In the genomic region with DNA sequence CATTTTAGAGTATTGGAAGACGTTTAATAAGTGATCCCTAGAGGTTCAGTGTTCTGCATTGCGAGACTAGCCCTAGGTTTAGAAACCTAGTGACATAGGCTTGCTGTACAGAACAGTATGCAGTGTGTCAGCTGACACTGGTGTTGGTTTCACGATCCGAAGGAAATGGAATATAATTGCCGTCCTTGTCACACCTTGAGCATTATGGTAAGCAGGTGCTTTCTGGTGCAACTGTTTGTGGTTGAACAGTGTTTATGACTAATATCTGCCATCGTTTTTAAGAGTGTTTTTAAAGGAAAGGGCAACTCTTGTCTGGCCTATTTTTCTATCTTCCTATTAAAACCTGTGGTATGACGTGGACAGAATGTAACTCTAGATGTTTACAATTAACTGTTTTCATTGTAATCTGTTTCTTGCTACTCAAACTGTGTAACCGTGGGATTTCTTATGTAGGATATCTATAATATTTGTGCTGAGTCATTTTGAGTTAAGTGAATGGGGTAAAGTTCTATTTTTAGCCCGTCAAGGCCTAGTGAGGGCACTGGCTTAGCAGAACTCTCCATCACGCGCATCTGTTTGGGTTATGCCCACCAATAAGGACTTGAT, we compare ENCODE assay signal across 9 cellular contexts. TPM values are rescaled to one million over a fixed set of nuclear protein-coding genes. Genes with fewer than 3 reads are reported as not detected.
A peak's percentile ranks its signal among the peaks of the same experiment; 100 is the strongest.
DNase-seq lines count a peak whose midpoint lies in the region; ATAC-seq, FAIRE-seq and TF ChIP-seq lines count a peak whose summit lies in the region.
"Had no signal": no experiment of that assay in that cellular context is flagged by ENCODE, and none has a peak within 500 bp of the region (broad histone marks: within the 10 kb centered on the region; RNA-seq: fewer than 3 reads in every experiment).

No MANE protein-coding gene starts in this region.

- intact Hi-C loops in left cardiac atrium (cut with DNase I), result loop anchor here in 1 of 2 donors (5.0 kb wide), 1 partner anchor 73 kb away; a partner anchor contains a TSS

- H3K4me1 Mint-ChIP-seq in activated CD4-positive, alpha-beta memory T cell treated with anti-CD3 and anti-CD28 coated beads, Interleukin-2, amount 10 ng/mL, durations not matched to agents 7 days and 5 days, result peaks cover 33% of the 10 kb centered on the region

- peaks cover 9% of the 10 kb centered on the region for H3K9me3 Mint-ChIP-seq in activated CD4-positive, alpha-beta memory T cell treated with anti-CD3 and anti-CD28 coated beads, Interleukin-2, amount 10 ng/mL, durations not matched to agents 7 days and 5 days

- H3K27ac ChIP-seq in HL-60 (replicated peaks), result peak overlapping the region; percentile 9

- no peak for TF ChIP-seq CTCF in HL-60 (IDR thresholded peaks at IDR 0.05; ENCODE audit: insufficient read depth, low read length)

- CTCF ChIA-PET in activated CD4-positive, alpha-beta memory T cell treated with anti-CD3 and anti-CD28 coated beads, Interleukin-2, amount 10 ng/mL, durations not matched to agents 7 days and 5 days (lab: Charles Lee), result interaction anchor here (1.2 to 1.7 kb wide), 4 partner anchors 11 to 181 kb away, joined by 3 to 6 read pairs (median 4); no protein-coding TSS in a partner anchor

- H3K27ac Mint-ChIP-seq in activated CD4-positive, alpha-beta memory T cell treated with anti-CD3 and anti-CD28 coated beads, Interleukin-2, amount 10 ng/mL, durations not matched to agents 7 days and 5 days, result peak overlapping the region; percentile 81
- H3K27ac Mint-ChIP-seq: dendritic cell treated with granulocyte-macrophage colony-stimulating factor and Interleukin-4, amounts not matched to agents 40 ng/mL and 50 ng/mL, for 4 days had no signal

- H3K27me3 ChIP-seq in HL-60 (ENCODE audit: insufficient read depth, poor library complexity, severe bottlenecking), result no peaks in the 10 kb centered on the region

- H3K36me3 Mint-ChIP-seq in activated CD4-positive, alpha-beta memory T cell treated with anti-CD3 and anti-CD28 coated beads, Interleukin-2, amount 10 ng/mL, durations not matched to agents 7 days and 5 days (ENCODE audit: low read depth), result peaks cover 61% of the 10 kb centered on the region

- no peak for FAIRE-seq in urothelium cell line (lab: Jason Lieb, UNC)

- H3K4me3 Mint-ChIP-seq in activated CD4-positive, alpha-beta memory T cell treated with anti-CD3 and anti-CD28 coated beads, Interleukin-2, amount 10 ng/mL, durations not matched to agents 7 days and 5 days, result no peak overlapping the region
- H3K4me3 Mint-ChIP-seq: dendritic cell treated with granulocyte-macrophage colony-stimulating factor and Interleukin-4, amounts not matched to agents 40 ng/mL and 50 ng/mL, for 4 days had no signal

- peak; percentile 93 for ATAC-seq in GM21447 (IDR thresholded peaks at IDR 0.05; ENCODE audit: unreplicated experiment)
- peak; percentile 72 to 80 for ATAC-seq in left cardiac atrium

- POLR2A ChIA-PET in activated CD4-positive, alpha-beta memory T cell treated with anti-CD3 and anti-CD28 coated beads, Interleukin-2, amount 10 ng/mL, durations not matched to agents 7 days and 5 days (lab: Charles Lee), result interaction anchor here (1.3 to 2.3 kb wide), 2 partner anchors 44 to 139 kb away, joined by 4 to 8 read pairs; no protein-coding TSS in a partner anchor

- no peaks in the 10 kb centered on the region for H3K27me3 Mint-ChIP-seq in activated CD4-positive, alpha-beta memory T cell treated with anti-CD3 and anti-CD28 coated beads, Interleukin-2, amount 10 ng/mL, durations not matched to agents 7 days and 5 days
- H3K27me3 Mint-ChIP-seq: dendritic cell treated with granulocyte-macrophage colony-stimulating factor and Interleukin-4, amounts not matched to agents 40 ng/mL and 50 ng/mL, for 4 days had no signal

- H3K4me3 ChIP-seq in HL-60 (replicated peaks; ENCODE audit: insufficient read depth, low read length), result no peak overlapping the region

- DNase-seq in NCI-H146 (lab: John Stamatoyannopoulos, UW) (peak; percentile 10), NCI-H146 treated with DMSO at 0.1 percent for 48 hours (lab: John Stamatoyannopoulos, UW; ENCODE audit: unreplicated experiment) (no peak), HL-60 (ENCODE audit: low read depth in 1 of 2, low spot score in 1 of 2) (peak in 1 of 2 experiments; percentile 24), left cardiac atrium (no peak), urothelium cell line (ENCODE audit: low spot score) (peak; percentile 5), nucleus accumbens (lab: John Stamatoyannopoulos, UW) (no peak)
- peak; percentile 57 for DNase-seq in activated CD4-positive, alpha-beta memory T cell treated with anti-CD3 and anti-CD28 coated beads, Interleukin-2, amount 10 ng/mL, durations not matched to agents 7 days and 5 days

RNA-seq across cellular contexts. Expression of a gene that starts 53.8 kb away (rescaled TPM):
- 10 to 100 TPM; 53.7 to 55.3 TPM for total RNA-seq in activated CD4-positive, alpha-beta memory T cell treated with anti-CD3 and anti-CD28 coated beads, Interleukin-2, amount 10 ng/mL, durations not matched to agents 7 days and 5 days
- total RNA-seq in left cardiac atrium, result 10 to 100 TPM; 34.7 to 35.9 TPM

Comparison
In these comparisons a context has a peak if more than half of its experiments do, and no peak if none do; other contexts are left out.
1. DNase-seq: peak in NCI-H146 (single experiment), activated CD4-positive, alpha-beta memory T cell treated with anti-CD3 and anti-CD28 coated beads, Interleukin-2, amount 10 ng/mL, durations not matched to agents 7 days and 5 days (single experiment) and urothelium cell line (single experiment); none in NCI-H146 treated with DMSO at 0.1 percent for 48 hours (single experiment), left cardiac atrium (single experiment) and nucleus accumbens (0 of 56).